ENCODE assay signal across 16 cellular contexts in genomic region chr1:94553323-94553730, GRCh38. TPM values are rescaled to one million over a fixed set of nuclear protein-coding genes. Genes with fewer than 3 reads are reported as not detected.
DNase-seq lines count a peak whose midpoint lies in the region; ATAC-seq and TF ChIP-seq lines count a peak whose summit lies in the region.
"Had no signal": no experiment of that assay in that cellular context is flagged by ENCODE, and none has a peak within 500 bp of the region (broad histone marks: within the 10 kb centered on the region; RNA-seq: fewer than 3 reads in every experiment).

No MANE protein-coding gene starts in this region.

- H3K4me2 ChIP-seq in IMR-90 (ENCODE audit: low read depth, low read length) (peak overlapping the region; percentile 10), osteoblast (ENCODE audit: insufficient read depth, low read length) (no peak overlapping the region)

- peak overlapping the region; percentile 72; the same call in 1 of the 2 replicates for H2BK20ac ChIP-seq in IMR-90 (ENCODE audit: low read depth, low read length)

- TF ChIP-seq CTCF in IMR-90 (conservative IDR thresholded peaks at IDR 0.05; ENCODE audit: low read depth, low read length) (no peak), omental fat pad (IDR thresholded peaks at IDR 0.05) (no peak), osteoblast (IDR thresholded peaks at IDR 0.05; ENCODE audit: extremely low read depth, low read depth, low read length) (no peak)

- peak overlapping the region; percentile 81 for H2AK9ac ChIP-seq in IMR-90 (replicated peaks; ENCODE audit: low read depth, low read length, poor library complexity)

- intact Hi-C loops in IMR-90 (cut with micrococcal nuclease), result no loop called here
- intact Hi-C loops in CD4-positive, alpha-beta memory T cell (cut with micrococcal nuclease), result no loop called here

- H3K27me3 Mint-ChIP-seq in CD4-positive, alpha-beta memory T cell, result peaks cover 2 to 9% of the 10 kb centered on the region in 2 donors

- dilution Hi-C loops in IMR-90 (cut with HindIII; ENCODE audit: low sequenced_read_pairs, unreplicated experiment), result no loop called here

- POLR2A ChIA-PET in IMR-90 (lab: Charles Lee; ENCODE audit: unreplicated experiment), result no interaction called here
- POLR2A ChIA-PET in CD4-positive, alpha-beta memory T cell (lab: Charles Lee; ENCODE audit: partially characterized antibody), result no interaction called here

- H3K27me3 ChIP-seq in IMR-90 (ENCODE audit: control insufficient read depth, insufficient read depth, low read length), result no peaks in the 10 kb centered on the region
- H3K27me3 ChIP-seq in osteoblast (ENCODE audit: insufficient read depth, low read length), result peaks cover 20% of the 10 kb centered on the region
- no peaks in the 10 kb centered on the region for H3K27me3 ChIP-seq in CD4-positive, alpha-beta memory T cell (ENCODE audit: insufficient read depth, low read length)
- H3K27me3 ChIP-seq: left lung had no signal

- H3K56ac ChIP-seq in IMR-90 (ENCODE audit: extremely low read depth, insufficient read depth, low read length), result no peak overlapping the region

- DNase-seq in DMS 273 (lab: John Stamatoyannopoulos, UW; ENCODE audit: unreplicated experiment) (peak; percentile 68), IMR-90 (peak; percentile 65), epithelial cell of prostate (ENCODE audit: low read depth, low spot score) (no peak), omental fat pad (ENCODE audit: low spot score) (no peak), osteoblast (ENCODE audit: insufficient read length, low spot score, missing footprints) (no peak), HuH-7 (ENCODE audit: low spot score) (no peak)
- DNase-seq in CD4-positive, alpha-beta memory T cell, result no peak
- DNase-seq: activated naive CD8-positive, alpha-beta T cell treated with anti-CD3 and anti-CD28 coated beads for 36 hours; cortex of kidney; left lung; NCI-H526 treated with DMSO at 0.1 percent for 48 hours; occipital lobe; stimulated activated CD4-positive, alpha-beta T cell treated with anti-CD3 and anti-CD28 coated beads, Interleukin-1b, Interleukin-23, amount 100 ng/mL, for 48 hours had no signal

- H4K20me1 ChIP-seq in IMR-90 (ENCODE audit: insufficient read depth, low read length) (no peaks in the 10 kb centered on the region), osteoblast (ENCODE audit: insufficient read depth, low read length) (no peaks in the 10 kb centered on the region)

- H3K4ac ChIP-seq in IMR-90 (ENCODE audit: low read depth, low read length), result peak overlapping the region; percentile 56

- H2AK5ac ChIP-seq in IMR-90 (ENCODE audit: low read depth, low read length), result no peak overlapping the region

- H3K4me1 Mint-ChIP-seq in CD4-positive, alpha-beta memory T cell, result no peaks in the 10 kb centered on the region
- H3K4me1 Mint-ChIP-seq: activated naive CD8-positive, alpha-beta T cell treated with anti-CD3 and anti-CD28 coated beads for 36 hours; stimulated activated effector memory CD8-positive, alpha-beta T cell treated with anti-CD3 and anti-CD28 coated beads, Interleukin-12 subunit alpha, Interleukin-12 subunit beta, amount 100 ng/mL, for 72 hours had no signal

- in situ Hi-C loops in IMR-90 (cut with MboI; ENCODE audit: low sequenced_read_pairs), result no loop called here

- no peaks in the 10 kb centered on the region for H3K79me2 ChIP-seq in osteoblast (ENCODE audit: insufficient read depth, low read length)

- CTCF ChIA-PET in IMR-90 (lab: Yijun Ruan, JAX), result no interaction called here
- CTCF ChIA-PET in CD4-positive, alpha-beta memory T cell (lab: Charles Lee; ENCODE audit: partially characterized antibody), result no interaction called here

- BruUV-seq in IMR-90 (replicated peaks; lab: Mats Ljungman, UMichigan), result no TSS peak

- H4K5ac ChIP-seq in IMR-90 (ENCODE audit: low read depth, low read length), result peak overlapping the region; percentile 84

- WGBS in IMR-90 (ENCODE audit: extremely low coverage in 2 of 2, insufficient read length in 1 of 2), 2 experiments, result no CpG with 5 or more reads among the region's 5 CpGs

- H3K27ac ChIP-seq in IMR-90 (ENCODE audit: insufficient read depth, low read length) (peak overlapping the region; percentile 28), epithelial cell of prostate (peak overlapping the region; percentile 62), osteoblast (ENCODE audit: low read depth, low read length) (no peak overlapping the region)
- no peak overlapping the region for H3K27ac ChIP-seq in CD4-positive, alpha-beta memory T cell (ENCODE audit: low read depth, low read length)
- H3K27ac ChIP-seq: HL-60, left lung had no signal

- no peaks in the 10 kb centered on the region for H3K9me3 Mint-ChIP-seq in CD4-positive, alpha-beta memory T cell
- H3K9me3 Mint-ChIP-seq: activated naive CD8-positive, alpha-beta T cell treated with anti-CD3 and anti-CD28 coated beads for 36 hours; stimulated activated effector memory CD8-positive, alpha-beta T cell treated with anti-CD3 and anti-CD28 coated beads, Interleukin-12 subunit alpha, Interleukin-12 subunit beta, amount 100 ng/mL, for 72 hours had no signal

- ATAC-seq in IMR-90 (ENCODE audit: low read depth) (peak; percentile 43), omental fat pad (ENCODE audit: low FRiP score) (peak; percentile 58), GM19328 (IDR thresholded peaks at IDR 0.05; ENCODE audit: unreplicated experiment) (no peak)
- ATAC-seq: stimulated activated effector memory CD8-positive, alpha-beta T cell treated with anti-CD3 and anti-CD28 coated beads, Interleukin-12 subunit alpha, Interleukin-12 subunit beta, amount 100 ng/mL, for 72 hours had no signal

- TF ChIP-seq RAD21 in IMR-90 (IDR thresholded peaks at IDR 0.05; ENCODE audit: low read length), result no peak

- H3K23ac ChIP-seq in IMR-90 (ENCODE audit: low read depth, low read length), result no peak overlapping the region; the same call in 1 of the 2 replicates

- peaks cover 30% of the 10 kb centered on the region for H3K4me1 ChIP-seq in IMR-90 (ENCODE audit: control insufficient read depth, insufficient read depth, low read length)
- no peaks in the 10 kb centered on the region for H3K4me1 ChIP-seq in osteoblast (ENCODE audit: insufficient read depth, low read length)
- H3K4me1 ChIP-seq in CD4-positive, alpha-beta memory T cell (ENCODE audit: insufficient read depth, low read length), result no peaks in the 10 kb centered on the region
- H3K4me1 ChIP-seq: left lung had no signal

- no peaks in the 10 kb centered on the region for H3K36me3 Mint-ChIP-seq in CD4-positive, alpha-beta memory T cell
- H3K36me3 Mint-ChIP-seq: activated naive CD8-positive, alpha-beta T cell treated with anti-CD3 and anti-CD28 coated beads for 36 hours; stimulated activated effector memory CD8-positive, alpha-beta T cell treated with anti-CD3 and anti-CD28 coated beads, Interleukin-12 subunit alpha, Interleukin-12 subunit beta, amount 100 ng/mL, for 72 hours had no signal

- TF ChIP-seq POLR2A in IMR-90 (IDR thresholded peaks at IDR 0.05; ENCODE audit: low read depth, low read length), result no peak

- peak overlapping the region; percentile 1 to 71; a peak in 2 of 4 replicates for H4K8ac ChIP-seq in IMR-90 (ENCODE audit: low read depth in 2 of 2, low read length in 2 of 2)

- H3K9me3 ChIP-seq in IMR-90 (ENCODE audit: control insufficient read depth, insufficient read depth, low read length) (no peaks in the 10 kb centered on the region), osteoblast (ENCODE audit: low read depth, low read length) (no peaks in the 10 kb centered on the region)
- H3K9me3 ChIP-seq in CD4-positive, alpha-beta memory T cell (ENCODE audit: control insufficient read depth in 1 of 2, low read length in 2 of 2), result no peaks in the 10 kb centered on the region
- H3K9me3 ChIP-seq: left lung had no signal

- peak overlapping the region; percentile 83; the same call in 2 of the 3 replicates for H2BK15ac ChIP-seq in IMR-90 (ENCODE audit: low read depth, low read length)

- H3K18ac ChIP-seq in IMR-90 (ENCODE audit: low read depth, low read length), result peak overlapping the region; percentile 55

- H2BK5ac ChIP-seq in IMR-90 (ENCODE audit: low read depth, low read length, poor library complexity, severe bottlenecking), result peak overlapping the region; percentile 64

- H3K36me3 ChIP-seq in IMR-90 (ENCODE audit: control insufficient read depth, insufficient read depth, low read length) (no peaks in the 10 kb centered on the region), osteoblast (ENCODE audit: insufficient read depth, low read length) (no peaks in the 10 kb centered on the region)
- H3K36me3 ChIP-seq in CD4-positive, alpha-beta memory T cell (ENCODE audit: insufficient read depth, low read length), result no peaks in the 10 kb centered on the region
- H3K36me3 ChIP-seq: left lung had no signal

- H4K91ac ChIP-seq in IMR-90 (ENCODE audit: insufficient read depth, low read depth, low read length), result peak overlapping the region; percentile 57; the same call in 1 of the 2 replicates

- no peak overlapping the region for H3K9ac ChIP-seq in IMR-90 (ENCODE audit: low read depth, low read length)

- no peak overlapping the region for H3K4me3 Mint-ChIP-seq in CD4-positive, alpha-beta memory T cell
- H3K4me3 Mint-ChIP-seq: activated naive CD8-positive, alpha-beta T cell treated with anti-CD3 and anti-CD28 coated beads for 36 hours; stimulated activated effector memory CD8-positive, alpha-beta T cell treated with anti-CD3 and anti-CD28 coated beads, Interleukin-12 subunit alpha, Interleukin-12 subunit beta, amount 100 ng/mL, for 72 hours had no signal

- H2AFZ ChIP-seq in IMR-90 (replicated peaks; ENCODE audit: low read length, poor library complexity), result peak overlapping the region; percentile 87
- H2AFZ ChIP-seq in osteoblast (ENCODE audit: low read length), result no peak overlapping the region

- peaks cover 0 to 2% of the 10 kb centered on the region in 2 experiments; a peak in 1 of 4 replicates for H3K79me1 ChIP-seq in IMR-90 (ENCODE audit: low read depth in 1 of 2, low read length in 2 of 2)

- peaks cover 23% of the 10 kb centered on the region for H3K9me1 ChIP-seq in IMR-90 (ENCODE audit: insufficient read depth, low read length)

- H3K4me3 ChIP-seq in IMR-90 (ENCODE audit: insufficient read depth, low read depth, low read length), result no peak overlapping the region
- H3K4me3 ChIP-seq in osteoblast (ENCODE audit: insufficient read depth, low read length), result no peak overlapping the region
- H3K4me3 ChIP-seq in CD4-positive, alpha-beta memory T cell (ENCODE audit: low read length in 2 of 2), result no peak overlapping the region
- H3K4me3 ChIP-seq: left lung had no signal

- H3K27ac Mint-ChIP-seq in CD4-positive, alpha-beta memory T cell, result no peak overlapping the region
- H3K27ac Mint-ChIP-seq: activated naive CD8-positive, alpha-beta T cell treated with anti-CD3 and anti-CD28 coated beads for 36 hours; stimulated activated effector memory CD8-positive, alpha-beta T cell treated with anti-CD3 and anti-CD28 coated beads, Interleukin-12 subunit alpha, Interleukin-12 subunit beta, amount 100 ng/mL, for 72 hours had no signal

- peak overlapping the region; percentile 79 for H2BK120ac ChIP-seq in IMR-90 (ENCODE audit: low read depth, low read length)

- H3K14ac ChIP-seq in IMR-90 (replicated peaks; ENCODE audit: low read depth, low read length), result peak overlapping the region; percentile 35

RNA-seq across cellular contexts. Expression of gene F3, which starts 11.8 kb away (rescaled TPM):
- total RNA-seq in IMR-90 (2012; rRNA removed) (75.6 and 102 TPM in 2 replicates), omental fat pad (100 to 1,000 TPM in 3 of 4 donors, 10 to 100 TPM in 1; 91.0 to 244 (median 186) TPM), osteoblast (5.8 and 7.4 TPM in 2 replicates)
- polyA plus RNA-seq in IMR-90 (2012; rRNA removed), result 99.0 and 126 TPM in 2 replicates
- 45.0 and 45.1 TPM in 2 replicates for polyA plus RNA-seq in IMR-90 (2012; cell fraction: cytosol; rRNA removed)
- 88.3 and 572 TPM in 2 replicates for polyA plus RNA-seq in IMR-90 (2012; cell fraction: nucleus; rRNA removed; ENCODE audit: low replicate concordance)
- total RNA-seq in CD4-positive, alpha-beta memory T cell, result under 1 TPM; 0.22 to 0.44 TPM
- not detected for polyA plus RNA-seq in CD4-positive, alpha-beta memory T cell

Comparison
In these comparisons a context has a peak if more than half of its experiments do, and no peak if none do; other contexts are left out.
1. DNase-seq: peak in DMS 273 (single experiment) and IMR-90 (single experiment); none in epithelial cell of prostate (single experiment), omental fat pad (single experiment), osteoblast (single experiment), HuH-7 (single experiment) and CD4-positive, alpha-beta memory T cell (0 of 5).
2. H3K27ac ChIP-seq: peak in IMR-90 (single experiment) and epithelial cell of prostate (single experiment); none in osteoblast (single experiment) and CD4-positive, alpha-beta memory T cell (single experiment).